In the genomic region with DNA sequence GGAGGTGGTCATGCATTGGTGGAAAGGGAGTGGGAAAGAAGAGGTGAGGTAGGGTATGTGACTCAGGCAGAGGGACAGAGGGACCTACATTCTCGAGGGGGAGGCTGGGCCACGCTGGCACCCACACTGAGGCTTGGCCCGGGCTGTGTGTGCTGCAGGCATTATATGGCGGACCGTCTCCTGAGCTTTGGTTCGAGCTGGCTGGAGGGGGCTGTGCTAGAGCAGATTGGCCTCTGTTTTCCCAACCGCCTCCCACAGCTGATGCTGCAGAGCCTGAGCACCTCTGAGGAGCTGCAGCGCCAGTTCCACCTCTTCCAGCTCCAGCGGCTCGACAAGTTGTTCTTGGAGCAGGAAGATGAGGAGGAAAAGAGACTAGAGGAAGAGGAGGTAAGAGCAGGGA, we compare ENCODE assay signal across 18 cellular contexts. TPM values are rescaled to one million over a fixed set of nuclear protein-coding genes. Genes with fewer than 3 reads are reported as not detected.
"Had no signal": no experiment of that assay in that cellular context is flagged by ENCODE, and none has a peak within 500 bp of the region (broad histone marks: within the 10 kb centered on the region; RNA-seq: fewer than 3 reads in every experiment).

No MANE protein-coding gene starts in this region.

- H3K27me3 ChIP-seq: foreskin keratinocyte, neural progenitor cell, upper lobe of left lung had no signal

- H3K9ac ChIP-seq: neural progenitor cell had no signal

- H3K27ac ChIP-seq: foreskin keratinocyte, neural progenitor cell, SK-N-MC, upper lobe of left lung had no signal

- H2AFZ ChIP-seq: neural progenitor cell had no signal

- H3K27ac Mint-ChIP-seq: activated B cell treated with CpG ODN at 0.5 μM for 24 hours; activated CD4-positive, alpha-beta T cell treated with anti-CD3 and anti-CD28 coated beads for 36 hours; activated T-cell treated with anti-CD3 and anti-CD28 coated beads, Interleukin-2, amount 50 U/mL, for 72 hours; immature natural killer cell; mesothelial cell of epicardium had no signal

- H3K36me3 ChIP-seq: neural progenitor cell had no signal

- ATAC-seq: activated CD4-positive, alpha-beta T cell treated with anti-CD3 and anti-CD28 coated beads for 36 hours; activated T-cell treated with anti-CD3 and anti-CD28 coated beads, Interleukin-2, amount 50 U/mL, for 72 hours; foreskin keratinocyte; left lobe of liver; naive thymus-derived CD8-positive, alpha-beta T cell had no signal

- H3K4me3 Mint-ChIP-seq: activated B cell treated with CpG ODN at 0.5 μM for 24 hours; activated CD4-positive, alpha-beta T cell treated with anti-CD3 and anti-CD28 coated beads for 36 hours; activated T-cell treated with anti-CD3 and anti-CD28 coated beads, Interleukin-2, amount 50 U/mL, for 72 hours; immature natural killer cell; mesothelial cell of epicardium; naive thymus-derived CD8-positive, alpha-beta T cell; neural progenitor cell had no signal

- H3K9me3 Mint-ChIP-seq: activated B cell treated with CpG ODN at 0.5 μM for 24 hours; activated T-cell treated with anti-CD3 and anti-CD28 coated beads, Interleukin-2, amount 50 U/mL, for 72 hours; immature natural killer cell; mesothelial cell of epicardium; naive thymus-derived CD8-positive, alpha-beta T cell; neural progenitor cell had no signal

- H3K4me1 Mint-ChIP-seq: activated B cell treated with CpG ODN at 0.5 μM for 24 hours; activated CD4-positive, alpha-beta T cell treated with anti-CD3 and anti-CD28 coated beads for 36 hours; immature natural killer cell; mesothelial cell of epicardium; naive thymus-derived CD8-positive, alpha-beta T cell; neural progenitor cell had no signal

- DNase-seq: activated B cell treated with CpG ODN at 0.5 μM for 24 hours; activated CD4-positive, alpha-beta T cell treated with anti-CD3 and anti-CD28 coated beads for 36 hours; activated CD4-positive, alpha-beta T cell treated with anti-CD3 and anti-CD28 coated beads, Interleukin-2, amount 50 U/mL, for 4 hours; activated CD8-positive, alpha-beta memory T cell treated with anti-CD3 and anti-CD28 coated beads for 24 hours; activated gamma-delta T cell treated with Interleukin-2 at 50 U/mL for 16 hours; activated T-cell treated with anti-CD3 and anti-CD28 coated beads, Interleukin-2, amount 50 U/mL, for 72 hours; foreskin keratinocyte; immature natural killer cell; naive thymus-derived CD8-positive, alpha-beta T cell; retina; stimulated activated CD4-positive, alpha-beta T cell treated with anti-CD3 and anti-CD28 coated beads, Interleukin-4, amount 100 ng/mL, for 1 hour; stimulated activated naive CD4-positive, alpha-beta T cell treated with Interleukin-2 at 50 U/mL for 16 hours; upper lobe of left lung had no signal

- H3K27me3 Mint-ChIP-seq: activated B cell treated with CpG ODN at 0.5 μM for 24 hours; activated CD4-positive, alpha-beta T cell treated with anti-CD3 and anti-CD28 coated beads for 36 hours; naive thymus-derived CD8-positive, alpha-beta T cell had no signal

- H3K9me3 ChIP-seq: upper lobe of left lung had no signal

- H3K4me3 ChIP-seq: neural progenitor cell, SK-N-MC, upper lobe of left lung had no signal

- H3K4me1 ChIP-seq: foreskin keratinocyte, neural progenitor cell, upper lobe of left lung had no signal

- H3K4me2 ChIP-seq: neural progenitor cell had no signal

RNA-seq across cellular contexts. Expression of gene TTBK1, which starts 37.4 kb away (rescaled TPM):
- total RNA-seq: naive thymus-derived CD8-positive, alpha-beta T cell; omental fat pad had no signal
- polyA plus RNA-seq: immature natural killer cell; naive thymus-derived CD8-positive, alpha-beta T cell had no signal
